ENCODE assay signal across 20 cellular contexts in genomic region chr5:149211566-149211965, GRCh38.
DNase-seq lines count a peak whose midpoint lies in the region; ATAC-seq and TF ChIP-seq lines count a peak whose summit lies in the region.
"Had no signal": no experiment of that assay in that cellular context is flagged by ENCODE, and none has a peak within 500 bp of the region (broad histone marks: within the 10 kb centered on the region; RNA-seq: fewer than 3 reads in every experiment).

No MANE protein-coding gene starts in this region.

- ATAC-seq in upper lobe of right lung: no peak
- ATAC-seq: A549; activated CD4-positive, CD25-positive, alpha-beta regulatory T cell treated with anti-CD3 and anti-CD28 coated beads, Interleukin-2, amount 50 U/mL, for 24 hours; stimulated activated naive CD8-positive, alpha-beta T cell treated with anti-CD3 and anti-CD28 coated beads, Interleukin-15, amount 100 ng/mL, for 72 hours had no signal

- H3K4me3 ChIP-seq in left ventricle myocardium inferior: no peak overlapping the region
- no peak overlapping the region for H3K4me3 ChIP-seq in fibroblast of villous mesenchyme (ENCODE audit: low read depth, low read length)
- H3K4me3 ChIP-seq in upper lobe of right lung: no peak overlapping the region
- H3K4me3 ChIP-seq: A549, heart right ventricle, neural progenitor cell had no signal

- H3K27ac ChIP-seq in left ventricle myocardium inferior (replicated peaks) (peak overlapping the region; percentile 24), upper lobe of right lung (peak overlapping the region; percentile 9)
- H3K27ac ChIP-seq: A549, neural progenitor cell had no signal

- H3K9me3 ChIP-seq in left ventricle myocardium inferior (replicated peaks): no peaks in the 10 kb centered on the region
- no peaks in the 10 kb centered on the region for H3K9me3 ChIP-seq in upper lobe of right lung
- H3K9me3 ChIP-seq: A549, heart right ventricle had no signal

- peaks cover 71% of the 10 kb centered on the region for H3K36me3 ChIP-seq in left ventricle myocardium inferior
- no peaks in the 10 kb centered on the region for H3K36me3 ChIP-seq in upper lobe of right lung
- H3K36me3 ChIP-seq: neural progenitor cell had no signal

- peaks cover 69% of the 10 kb centered on the region for H3K4me1 ChIP-seq in left ventricle myocardium inferior
- H3K4me1 ChIP-seq in upper lobe of right lung: peaks cover 6% of the 10 kb centered on the region
- H3K4me1 ChIP-seq: A549 had no signal

- H3K27me3 ChIP-seq in left ventricle myocardium inferior (ENCODE audit: low read depth) (no peaks in the 10 kb centered on the region), upper lobe of right lung (no peaks in the 10 kb centered on the region)
- H3K27me3 ChIP-seq: heart right ventricle, neural progenitor cell had no signal

- TF ChIP-seq CTCF in left ventricle myocardium inferior (IDR thresholded peaks at IDR 0.05; ENCODE audit: borderline replicate concordance) (no peak), fibroblast of villous mesenchyme (IDR thresholded peaks at IDR 0.05; ENCODE audit: insufficient read depth, low read depth, low read length) (no peak), upper lobe of right lung (IDR thresholded peaks at IDR 0.05) (no peak)

- DNase-seq in left ventricle myocardium inferior (no peak), cardiac septum (ENCODE audit: low spot score) (no peak), amniotic epithelial cell (ENCODE audit: low read depth) (peak; percentile 83), fibroblast of villous mesenchyme (ENCODE audit: low read depth) (peak; percentile 76), upper lobe of right lung (no peak), NOMO-1 treated with dmso at 0.1 percent for 144 hours (lab: John Stamatoyannopoulos, UW; ENCODE audit: unreplicated experiment) (no peak), GOT3 (lab: John Stamatoyannopoulos, UW) (no peak), posterior cingulate gyrus (no peak)
- DNase-seq: activated effector memory CD4-positive, alpha-beta T cell treated with Interleukin-2 at 50 U/mL for 16 hours; aorta; MV-4-11; NCI-H2081 treated with DMSO at 0.1 percent for 48 hours; NCI-H69; OCI-M1; SIG-M5; stimulated activated naive CD8-positive, alpha-beta T cell treated with anti-CD3 and anti-CD28 coated beads, Interleukin-15, amount 100 ng/mL, for 72 hours had no signal

- intact Hi-C loops in left ventricle myocardium inferior (cut with micrococcal nuclease) (no loop called here), cardiac septum (cut with DNase I) (loop anchor here (5.0 kb wide), 1 partner anchor 34 kb away; no protein-coding TSS in a partner anchor), upper lobe of right lung (cut with DNase I) (no loop called here), posterior cingulate gyrus (cut with DNase I) (no loop called here)

Comparison
In these comparisons a context has a peak if more than half of its experiments do, and no peak if none do; other contexts are left out.
1. DNase-seq: peak in amniotic epithelial cell (single experiment) and fibroblast of villous mesenchyme (single experiment); none in left ventricle myocardium inferior (single experiment), cardiac septum (single experiment), upper lobe of right lung (single experiment), NOMO-1 treated with dmso at 0.1 percent for 144 hours (single experiment), GOT3 (single experiment) and posterior cingulate gyrus (0 of 10).